8 cellular contexts compared by ENCODE assay signal in the genomic region with DNA sequence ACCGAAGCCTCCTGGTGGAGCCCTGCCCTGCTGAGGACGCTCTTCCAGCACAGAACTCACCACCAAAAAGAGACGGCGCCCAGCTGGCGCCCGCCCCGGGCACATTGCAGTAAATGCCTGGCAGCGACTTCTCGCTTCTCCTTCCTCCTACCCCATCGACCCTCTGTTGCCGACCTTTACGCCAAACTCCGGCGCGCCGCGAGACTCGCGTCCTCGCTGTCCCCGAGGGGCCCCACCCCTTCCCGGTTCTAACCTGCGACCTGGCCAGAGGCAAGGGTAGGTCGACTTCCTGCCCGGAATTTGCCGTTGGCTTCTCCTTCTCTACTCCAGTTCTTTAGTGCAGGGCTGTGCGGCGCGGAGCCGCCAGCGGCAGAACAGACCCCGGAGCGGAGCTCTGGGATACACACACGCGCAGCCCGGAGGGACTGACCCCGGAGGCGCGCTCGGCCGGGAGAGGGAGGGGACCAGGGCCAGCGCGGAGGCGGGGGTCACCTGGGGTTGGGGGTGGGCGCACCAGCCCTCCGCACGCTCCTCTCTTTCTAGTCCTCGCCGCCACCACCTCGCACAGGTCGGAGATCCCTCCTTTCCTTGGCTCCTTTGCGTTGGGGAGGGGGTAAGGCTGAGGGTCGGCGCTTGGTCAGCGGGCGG.
A peak's percentile ranks its signal among the peaks of the same experiment; 100 is the strongest.
DNase-seq lines count a peak whose midpoint lies in the region; ATAC-seq lines count a peak whose summit lies in the region.

No MANE protein-coding gene starts in this region.

- peaks cover 4 to 5% of the 10 kb centered on the region in 2 donors for H3K4me1 Mint-ChIP-seq in effector memory CD8-positive, alpha-beta T cell (ENCODE audit: low read depth in 2 of 2)

- DNase-seq in DMS79 (lab: John Stamatoyannopoulos, UW), result peak; percentile 10
- DNase-seq in NCI-H774 (lab: John Stamatoyannopoulos, UW), result peak; percentile 58
- peak in 39 of 42 donors; percentile 18 to 72 (median 47) for DNase-seq in head of caudate nucleus
- peak in 9 of 10 donors; percentile 11 to 90 (median 26) for DNase-seq in posterior cingulate gyrus
- DNase-seq in T-helper 9 cell, result no peak
- DNase-seq in effector memory CD8-positive, alpha-beta T cell, result no peak
- DNase-seq in SKM-1 (lab: John Stamatoyannopoulos, UW; ENCODE audit: unreplicated experiment), result no peak
- no peak for DNase-seq in DMS114 treated with DMSO at 0.1 percent for 48 hours (lab: John Stamatoyannopoulos, UW; ENCODE audit: unreplicated experiment)

- H3K27me3 Mint-ChIP-seq in effector memory CD8-positive, alpha-beta T cell, result peaks cover 50 to 64% of the 10 kb centered on the region in 2 donors

- no peaks in the 10 kb centered on the region for H3K9me3 Mint-ChIP-seq in effector memory CD8-positive, alpha-beta T cell

- no peaks in the 10 kb centered on the region for H3K36me3 Mint-ChIP-seq in effector memory CD8-positive, alpha-beta T cell (ENCODE audit: insufficient read depth)

- no peak overlapping the region for H3K4me3 Mint-ChIP-seq in effector memory CD8-positive, alpha-beta T cell

- H3K27ac Mint-ChIP-seq in effector memory CD8-positive, alpha-beta T cell, result no peak overlapping the region

- intact Hi-C loops in head of caudate nucleus (cut with DNase I) (no loop called here), posterior cingulate gyrus (cut with DNase I) (no loop called here)

- ATAC-seq in effector memory CD8-positive, alpha-beta T cell (replicated peaks), result no peak

Comparison
In these comparisons a context has a peak if more than half of its experiments do, and no peak if none do; other contexts are left out.
1. DNase-seq: peak in DMS79 (single experiment), NCI-H774 (single experiment), head of caudate nucleus (39 of 42) and posterior cingulate gyrus (9 of 10); none in T-helper 9 cell (single experiment), effector memory CD8-positive, alpha-beta T cell (0 of 3), SKM-1 (single experiment) and DMS114 treated with DMSO at 0.1 percent for 48 hours (single experiment).